21 cellular contexts compared by ENCODE assay signal in genomic region chr2:238774980-238775509, GRCh38.
A peak's percentile ranks its signal among the peaks of the same experiment; 100 is the strongest.
DNase-seq lines count a peak whose midpoint lies in the region; ATAC-seq and TF ChIP-seq lines count a peak whose summit lies in the region.
"Had no signal": no experiment of that assay in that cellular context is flagged by ENCODE, and none has a peak within 500 bp of the region (broad histone marks: within the 10 kb centered on the region; RNA-seq: fewer than 3 reads in every experiment).

No MANE protein-coding gene starts in this region.

- H3K27ac Mint-ChIP-seq in IgD-negative memory B cell: peak overlapping the region; percentile 75 to 94 (median 94)
- no peak overlapping the region for H3K27ac Mint-ChIP-seq in endothelial cell (ENCODE audit: unreplicated experiment)
- peak overlapping the region; percentile 71 for H3K27ac Mint-ChIP-seq in stimulated activated memory B cell treated with anti-CD40 and anti-IgM and Interleukin-4, amounts not matched to agents 10 μg/mL and 1 μg/mL and 100 μg/mL, for 72 hours
- no peak overlapping the region for H3K27ac Mint-ChIP-seq in HFFc6

- DNase-seq in endothelial cell (ENCODE audit: low spot score): no peak
- DNase-seq in sciatic nerve (ENCODE audit: low spot score): no peak
- DNase-seq in HFFc6: no peak
- no peak for DNase-seq in esophagus squamous epithelium (lab: John Stamatoyannopoulos, UW)
- DNase-seq: DMS153, GM23248, H7, IMR-90, NCI-H1092, NCI-H1417 treated with DMSO at 0.1 percent for 48 hours, NCI-H187, NCI-H2171 treated with DMSO at 0.1 percent for 48 hours, NCI-H446, NCI-H524 treated with DMSO at 0.1 percent for 48 hours, NCI-H774, SK-N-SH, SW 1271 had no signal

- H3K27me3 Mint-ChIP-seq in IgD-negative memory B cell (no peaks in the 10 kb centered on the region), endothelial cell (ENCODE audit: unreplicated experiment) (peaks cover 7% of the 10 kb centered on the region), HFFc6 (ENCODE audit: insufficient read depth) (peaks cover 28% of the 10 kb centered on the region)
- H3K27me3 Mint-ChIP-seq in stimulated activated memory B cell treated with anti-CD40 and anti-IgM and Interleukin-4, amounts not matched to agents 10 μg/mL and 1 μg/mL and 100 μg/mL, for 72 hours: peaks cover 6% of the 10 kb centered on the region

- H3K9me3 Mint-ChIP-seq in IgD-negative memory B cell: no peaks in the 10 kb centered on the region
- H3K9me3 Mint-ChIP-seq in endothelial cell (ENCODE audit: unreplicated experiment): peaks cover 6% of the 10 kb centered on the region
- peaks cover 14% of the 10 kb centered on the region for H3K9me3 Mint-ChIP-seq in stimulated activated memory B cell treated with anti-CD40 and anti-IgM and Interleukin-4, amounts not matched to agents 10 μg/mL and 1 μg/mL and 100 μg/mL, for 72 hours
- H3K9me3 Mint-ChIP-seq in HFFc6: peaks cover 8% of the 10 kb centered on the region; the same call in 1 of the 2 replicates

- H3K9ac ChIP-seq in BLaER1: no peak overlapping the region
- H3K9ac ChIP-seq: GM23248, SK-N-SH had no signal

- H3K27ac ChIP-seq in BLaER1 (peak overlapping the region; percentile 88), esophagus squamous epithelium (no peak overlapping the region)
- H3K27ac ChIP-seq: C4-2B, GM23248 had no signal

- H3K4me1 Mint-ChIP-seq in IgD-negative memory B cell (peaks cover 0 to 5% (median 4%) of the 10 kb centered on the region in 3 donors), endothelial cell (ENCODE audit: unreplicated experiment) (no peaks in the 10 kb centered on the region), HFFc6 (ENCODE audit: low read depth) (no peaks in the 10 kb centered on the region)
- H3K4me1 Mint-ChIP-seq in stimulated activated memory B cell treated with anti-CD40 and anti-IgM and Interleukin-4, amounts not matched to agents 10 μg/mL and 1 μg/mL and 100 μg/mL, for 72 hours: peaks cover 12% of the 10 kb centered on the region

- peaks cover 10% of the 10 kb centered on the region; the same call in 1 of the 2 replicates for H3K36me3 ChIP-seq in BLaER1
- H3K36me3 ChIP-seq in esophagus squamous epithelium: no peaks in the 10 kb centered on the region

- no peak for TF ChIP-seq POLR2A in esophagus squamous epithelium (IDR thresholded peaks at IDR 0.05)

- H3K4me3 ChIP-seq in BLaER1 (peak overlapping the region; percentile 57), esophagus squamous epithelium (no peak overlapping the region)
- H3K4me3 ChIP-seq: GM23248 had no signal

- 60 to 63% methylated on average over 5 of the region's 5 CpGs for WGBS in esophagus squamous epithelium, 2 donors

- H3K4me3 Mint-ChIP-seq in IgD-negative memory B cell: peak overlapping the region in 3 of 4 donors; percentile 40 to 75 (median 54)
- H3K4me3 Mint-ChIP-seq in endothelial cell (ENCODE audit: unreplicated experiment): peak overlapping the region; percentile 31
- H3K4me3 Mint-ChIP-seq in stimulated activated memory B cell treated with anti-CD40 and anti-IgM and Interleukin-4, amounts not matched to agents 10 μg/mL and 1 μg/mL and 100 μg/mL, for 72 hours: peak overlapping the region; percentile 11
- H3K4me3 Mint-ChIP-seq in HFFc6: no peak overlapping the region

- no peak for ATAC-seq in stimulated activated memory B cell treated with anti-CD40 and anti-IgM and Interleukin-4, amounts not matched to agents 10 μg/mL and 1 μg/mL and 100 μg/mL, for 72 hours
- ATAC-seq in sciatic nerve: no peak

- peaks cover 30% of the 10 kb centered on the region for H3K4me1 ChIP-seq in BLaER1
- H3K4me1 ChIP-seq in esophagus squamous epithelium: peaks cover 0 to 14% (median 0%) of the 10 kb centered on the region in 3 donors

- H3K9me3 ChIP-seq in BLaER1 (peaks cover 93% of the 10 kb centered on the region), esophagus squamous epithelium (no peaks in the 10 kb centered on the region)
- H3K9me3 ChIP-seq: SK-N-SH had no signal

- no peaks in the 10 kb centered on the region for H4K20me1 ChIP-seq in BLaER1

- H3K36me3 Mint-ChIP-seq in IgD-negative memory B cell: peaks cover 2% of the 10 kb centered on the region
- peaks cover 8% of the 10 kb centered on the region for H3K36me3 Mint-ChIP-seq in endothelial cell (ENCODE audit: low read depth, unreplicated experiment)
- H3K36me3 Mint-ChIP-seq in stimulated activated memory B cell treated with anti-CD40 and anti-IgM and Interleukin-4, amounts not matched to agents 10 μg/mL and 1 μg/mL and 100 μg/mL, for 72 hours: peaks cover 8% of the 10 kb centered on the region
- H3K36me3 Mint-ChIP-seq in HFFc6 (ENCODE audit: low read depth): no peaks in the 10 kb centered on the region; the same call in 1 of the 2 replicates

- no peak for TF ChIP-seq CTCF in endothelial cell (IDR thresholded peaks at IDR 0.05; ENCODE audit: unreplicated experiment)
- no peak for TF ChIP-seq CTCF in HFFc6 (IDR thresholded peaks at IDR 0.05)
- TF ChIP-seq CTCF in esophagus squamous epithelium (IDR thresholded peaks at IDR 0.05): no peak

- intact Hi-C loops in sciatic nerve (cut with DNase I) (no loop called here), esophagus squamous epithelium (cut with DNase I) (no loop called here)

- H3K4me2 ChIP-seq in BLaER1: peak overlapping the region; percentile 54
- H3K4me2 ChIP-seq: SK-N-SH had no signal

- no peaks in the 10 kb centered on the region for H3K27me3 ChIP-seq in BLaER1
- H3K27me3 ChIP-seq in esophagus squamous epithelium: peaks cover 0 to 24% (median 0%) of the 10 kb centered on the region in 4 donors

Comparison
In these comparisons a context has a peak if more than half of its experiments do, and no peak if none do; other contexts are left out.
1. H3K27ac Mint-ChIP-seq: peak in IgD-negative memory B cell (3 of 3) and stimulated activated memory B cell treated with anti-CD40 and anti-IgM and Interleukin-4, amounts not matched to agents 10 μg/mL and 1 μg/mL and 100 μg/mL, for 72 hours (single experiment); none in endothelial cell (single experiment) and HFFc6 (single experiment).